In the genomic region with DNA sequence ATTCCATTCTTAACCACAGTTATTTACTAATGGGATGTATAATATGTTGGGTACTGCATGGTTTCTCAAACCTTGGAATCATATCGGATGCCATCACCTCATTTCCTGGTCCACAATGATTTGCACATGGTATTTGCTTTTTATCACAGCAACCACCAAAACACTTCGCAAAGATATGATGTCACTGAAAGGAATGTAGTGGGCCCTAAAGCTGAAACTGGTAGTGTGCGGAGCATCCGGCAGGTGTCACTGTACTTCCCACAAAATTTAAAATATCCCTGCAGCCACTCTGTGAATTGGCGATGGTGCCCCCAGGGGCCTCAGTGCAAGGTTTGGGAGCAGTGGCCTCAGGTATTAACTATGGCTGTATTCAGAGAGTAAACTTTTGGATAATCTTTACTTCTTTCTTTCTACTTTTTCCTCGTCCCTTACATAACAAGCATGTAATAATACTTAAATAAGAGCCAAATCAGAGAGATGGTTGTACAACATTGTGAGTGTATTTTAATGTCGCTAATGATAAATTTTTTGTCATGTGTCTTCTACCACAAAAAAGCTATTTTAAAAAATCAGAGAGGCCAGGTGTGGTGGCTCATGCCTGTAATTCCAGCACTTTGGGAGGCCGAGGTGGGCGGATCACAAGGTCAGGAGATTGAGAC, we compare ENCODE assay signal across 1 cellular context.
TF ChIP-seq lines count a peak whose summit lies in the region.

No MANE protein-coding gene starts in this region.

TF ChIP-seq in HEK293, 187 proteins besides CTCF, POLR2A, EP300 and RAD21 (continued from another document and continues in another):
- TF ChIP-seq, protein P1, sequence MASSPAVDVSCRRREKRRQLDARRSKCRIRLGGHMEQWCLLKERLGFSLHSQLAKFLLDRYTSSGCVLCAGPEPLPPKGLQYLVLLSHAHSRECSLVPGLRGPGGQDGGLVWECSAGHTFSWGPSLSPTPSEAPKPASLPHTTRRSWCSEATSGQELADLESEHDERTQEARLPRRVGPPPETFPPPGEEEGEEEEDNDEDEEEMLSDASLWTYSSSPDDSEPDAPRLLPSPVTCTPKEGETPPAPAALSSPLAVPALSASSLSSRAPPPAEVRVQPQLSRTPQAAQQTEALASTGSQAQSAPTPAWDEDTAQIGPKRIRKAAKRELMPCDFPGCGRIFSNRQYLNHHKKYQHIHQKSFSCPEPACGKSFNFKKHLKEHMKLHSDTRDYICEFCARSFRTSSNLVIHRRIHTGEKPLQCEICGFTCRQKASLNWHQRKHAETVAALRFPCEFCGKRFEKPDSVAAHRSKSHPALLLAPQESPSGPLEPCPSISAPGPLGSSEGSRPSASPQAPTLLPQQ (tag by site-specific recombination; IDR thresholded peaks at IDR 0.05), result 0 out of 2 replicates have a peak, but pooled peaks have one; percentile 38
- TF ChIP-seq ZNF335 (tag by site-specific recombination; conservative IDR thresholded peaks at IDR 0.05) (no peak), SP7 (tag by site-specific recombination; IDR thresholded peaks at IDR 0.05) (0 out of 2 replicates have a peak, but pooled peaks have one; percentile 15), ZBTB7A (tag by site-specific recombination; IDR thresholded peaks at IDR 0.05; ENCODE audit: low read depth) (no peak), ZNF114 (tag by site-specific recombination; IDR thresholded peaks at IDR 0.05) (no peak), ZNF837 (tag by site-specific recombination; IDR thresholded peaks at IDR 0.05) (no peak), ZNF146 (tag by site-specific recombination; IDR thresholded peaks at IDR 0.05) (no peak), ZBTB20 (tag by site-specific recombination; IDR thresholded peaks at IDR 0.05) (no peak), ZNF76 (tag by site-specific recombination; IDR thresholded peaks at IDR 0.05; ENCODE audit: borderline replicate concordance, low read depth) (no peak), ZNF501 (tag by site-specific recombination; IDR thresholded peaks at IDR 0.05) (no peak), ZNF16 (tag by site-specific recombination; IDR thresholded peaks at IDR 0.05; ENCODE audit: low read depth) (no peak), ZNF830 (tag by site-specific recombination; IDR thresholded peaks at IDR 0.05; ENCODE audit: low read depth) (no peak), ZFP69B (tag by site-specific recombination; IDR thresholded peaks at IDR 0.05) (peak; percentile 90), ZNF654 (tag by site-specific recombination; IDR thresholded peaks at IDR 0.05; ENCODE audit: low read depth) (0 out of 2 replicates have a peak, but pooled peaks have one; percentile 31), ZBTB21 (tag by site-specific recombination; IDR thresholded peaks at IDR 0.05) (0 out of 2 replicates have a peak, but pooled peaks have one; percentile 40), TCF7L2 (IDR thresholded peaks at IDR 0.05; ENCODE audit: borderline replicate concordance, low read depth, low read length) (no peak), ZBTB1 (tag by site-specific recombination; IDR thresholded peaks at IDR 0.05) (no peak), ZNF701 (tag by site-specific recombination; IDR thresholded peaks at IDR 0.05) (no peak), ZNF2 (tag by site-specific recombination; IDR thresholded peaks at IDR 0.05) (no peak), ZNF529 (tag by site-specific recombination; IDR thresholded peaks at IDR 0.05; ENCODE audit: insufficient replicate concordance) (no peak), ZNF157 (tag by site-specific recombination; IDR thresholded peaks at IDR 0.05) (no peak), KLF8 (tag by site-specific recombination; IDR thresholded peaks at IDR 0.05) (0 out of 2 replicates have a peak, but pooled peaks have one; percentile 16), ZSCAN30 (tag by site-specific recombination; IDR thresholded peaks at IDR 0.05) (no peak), ZNF626 (tag by site-specific recombination; IDR thresholded peaks at IDR 0.05) (no peak), KLF9 (tag by site-specific recombination; IDR thresholded peaks at IDR 0.05; ENCODE audit: low read depth) (no peak), TRIM28 (IDR thresholded peaks at IDR 0.05; ENCODE audit: borderline replicate concordance, low read length) (no peak), HOXA7 (CRISPR knock-in tag; IDR thresholded peaks at IDR 0.05; ENCODE audit: borderline replicate concordance) (no peak), GLI2 (tag by site-specific recombination; IDR thresholded peaks at IDR 0.05; ENCODE audit: borderline replicate concordance, low read depth) (no peak), ZNF510 (tag by site-specific recombination; IDR thresholded peaks at IDR 0.05; ENCODE audit: insufficient replicate concordance) (no peak), HOXD13 (CRISPR knock-in tag; IDR thresholded peaks at IDR 0.05; ENCODE audit: borderline replicate concordance) (no peak), ZNF416 (tag by site-specific recombination; IDR thresholded peaks at IDR 0.05) (no peak), ZNF324 (tag by site-specific recombination; IDR thresholded peaks at IDR 0.05) (no peak), ZNF10 (tag by site-specific recombination; IDR thresholded peaks at IDR 0.05) (no peak), ZNF776 (tag by site-specific recombination; IDR thresholded peaks at IDR 0.05; ENCODE audit: borderline replicate concordance) (no peak), ZNF629 (tag by site-specific recombination; IDR thresholded peaks at IDR 0.05) (peak; percentile 44; the same call in 1 of the 2 replicates), ZNF473 (tag by site-specific recombination; IDR thresholded peaks at IDR 0.05) (no peak), ZNF600 (tag by site-specific recombination; IDR thresholded peaks at IDR 0.05) (no peak), BCL11B (tag by site-specific recombination; IDR thresholded peaks at IDR 0.05; ENCODE audit: low read depth) (no peak), ZNF596 (tag by site-specific recombination; IDR thresholded peaks at IDR 0.05) (no peak), ZNF530 (tag by site-specific recombination; IDR thresholded peaks at IDR 0.05; ENCODE audit: low read depth) (no peak), ZNF544 (tag by site-specific recombination; IDR thresholded peaks at IDR 0.05) (no peak), FEZF1 (tag by site-specific recombination; IDR thresholded peaks at IDR 0.05) (no peak), ZNF266 (tag by site-specific recombination; IDR thresholded peaks at IDR 0.05; ENCODE audit: low read depth) (no peak), GFI1B (tag by site-specific recombination; IDR thresholded peaks at IDR 0.05) (no peak), ZNF121 (tag by site-specific recombination; IDR thresholded peaks at IDR 0.05) (no peak), ZNF785 (tag by site-specific recombination; IDR thresholded peaks at IDR 0.05) (0 out of 2 replicates have a peak, but pooled peaks have one; percentile 24)
- TF ChIP-seq, protein P2, sequence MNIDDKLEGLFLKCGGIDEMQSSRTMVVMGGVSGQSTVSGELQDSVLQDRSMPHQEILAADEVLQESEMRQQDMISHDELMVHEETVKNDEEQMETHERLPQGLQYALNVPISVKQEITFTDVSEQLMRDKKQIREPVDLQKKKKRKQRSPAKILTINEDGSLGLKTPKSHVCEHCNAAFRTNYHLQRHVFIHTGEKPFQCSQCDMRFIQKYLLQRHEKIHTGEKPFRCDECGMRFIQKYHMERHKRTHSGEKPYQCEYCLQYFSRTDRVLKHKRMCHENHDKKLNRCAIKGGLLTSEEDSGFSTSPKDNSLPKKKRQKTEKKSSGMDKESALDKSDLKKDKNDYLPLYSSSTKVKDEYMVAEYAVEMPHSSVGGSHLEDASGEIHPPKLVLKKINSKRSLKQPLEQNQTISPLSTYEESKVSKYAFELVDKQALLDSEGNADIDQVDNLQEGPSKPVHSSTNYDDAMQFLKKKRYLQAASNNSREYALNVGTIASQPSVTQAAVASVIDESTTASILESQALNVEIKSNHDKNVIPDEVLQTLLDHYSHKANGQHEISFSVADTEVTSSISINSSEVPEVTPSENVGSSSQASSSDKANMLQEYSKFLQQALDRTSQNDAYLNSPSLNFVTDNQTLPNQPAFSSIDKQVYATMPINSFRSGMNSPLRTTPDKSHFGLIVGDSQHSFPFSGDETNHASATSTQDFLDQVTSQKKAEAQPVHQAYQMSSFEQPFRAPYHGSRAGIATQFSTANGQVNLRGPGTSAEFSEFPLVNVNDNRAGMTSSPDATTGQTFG (tag by site-specific recombination; IDR thresholded peaks at IDR 0.05; ENCODE audit: borderline replicate concordance), result no peak
- TF ChIP-seq, protein P3, sequence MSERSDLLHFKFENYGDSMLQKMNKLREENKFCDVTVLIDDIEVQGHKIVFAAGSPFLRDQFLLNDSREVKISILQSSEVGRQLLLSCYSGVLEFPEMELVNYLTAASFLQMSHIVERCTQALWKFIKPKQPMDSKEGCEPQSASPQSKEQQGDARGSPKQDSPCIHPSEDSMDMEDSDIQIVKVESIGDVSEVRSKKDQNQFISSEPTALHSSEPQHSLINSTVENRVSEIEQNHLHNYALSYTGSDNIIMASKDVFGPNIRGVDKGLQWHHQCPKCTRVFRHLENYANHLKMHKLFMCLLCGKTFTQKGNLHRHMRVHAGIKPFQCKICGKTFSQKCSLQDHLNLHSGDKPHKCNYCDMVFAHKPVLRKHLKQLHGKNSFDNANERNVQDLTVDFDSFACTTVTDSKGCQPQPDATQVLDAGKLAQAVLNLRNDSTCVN (tag by site-specific recombination; optimal IDR thresholded peaks at IDR 0.05), result no peak
- TF ChIP-seq, protein P4, sequence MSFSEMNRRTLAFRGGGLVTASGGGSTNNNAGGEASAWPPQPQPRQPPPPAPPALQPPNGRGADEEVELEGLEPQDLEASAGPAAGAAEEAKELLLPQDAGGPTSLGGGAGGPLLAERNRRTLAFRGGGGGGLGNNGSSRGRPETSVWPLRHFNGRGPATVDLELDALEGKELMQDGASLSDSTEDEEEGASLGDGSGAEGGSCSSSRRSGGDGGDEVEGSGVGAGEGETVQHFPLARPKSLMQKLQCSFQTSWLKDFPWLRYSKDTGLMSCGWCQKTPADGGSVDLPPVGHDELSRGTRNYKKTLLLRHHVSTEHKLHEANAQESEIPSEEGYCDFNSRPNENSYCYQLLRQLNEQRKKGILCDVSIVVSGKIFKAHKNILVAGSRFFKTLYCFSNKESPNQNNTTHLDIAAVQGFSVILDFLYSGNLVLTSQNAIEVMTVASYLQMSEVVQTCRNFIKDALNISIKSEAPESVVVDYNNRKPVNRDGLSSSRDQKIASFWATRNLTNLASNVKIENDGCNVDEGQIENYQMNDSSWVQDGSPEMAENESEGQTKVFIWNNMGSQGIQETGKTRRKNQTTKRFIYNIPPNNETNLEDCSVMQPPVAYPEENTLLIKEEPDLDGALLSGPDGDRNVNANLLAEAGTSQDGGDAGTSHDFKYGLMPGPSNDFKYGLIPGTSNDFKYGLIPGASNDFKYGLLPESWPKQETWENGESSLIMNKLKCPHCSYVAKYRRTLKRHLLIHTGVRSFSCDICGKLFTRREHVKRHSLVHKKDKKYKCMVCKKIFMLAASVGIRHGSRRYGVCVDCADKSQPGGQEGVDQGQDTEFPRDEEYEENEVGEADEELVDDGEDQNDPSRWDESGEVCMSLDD (tag by site-specific recombination; IDR thresholded peaks at IDR 0.05), result no peak
- TF ChIP-seq, protein P5, sequence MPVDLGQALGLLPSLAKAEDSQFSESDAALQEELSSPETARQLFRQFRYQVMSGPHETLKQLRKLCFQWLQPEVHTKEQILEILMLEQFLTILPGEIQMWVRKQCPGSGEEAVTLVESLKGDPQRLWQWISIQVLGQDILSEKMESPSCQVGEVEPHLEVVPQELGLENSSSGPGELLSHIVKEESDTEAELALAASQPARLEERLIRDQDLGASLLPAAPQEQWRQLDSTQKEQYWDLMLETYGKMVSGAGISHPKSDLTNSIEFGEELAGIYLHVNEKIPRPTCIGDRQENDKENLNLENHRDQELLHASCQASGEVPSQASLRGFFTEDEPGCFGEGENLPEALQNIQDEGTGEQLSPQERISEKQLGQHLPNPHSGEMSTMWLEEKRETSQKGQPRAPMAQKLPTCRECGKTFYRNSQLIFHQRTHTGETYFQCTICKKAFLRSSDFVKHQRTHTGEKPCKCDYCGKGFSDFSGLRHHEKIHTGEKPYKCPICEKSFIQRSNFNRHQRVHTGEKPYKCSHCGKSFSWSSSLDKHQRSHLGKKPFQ (tag by site-specific recombination; IDR thresholded peaks at IDR 0.05), result no peak
- TF ChIP-seq, protein P6, sequence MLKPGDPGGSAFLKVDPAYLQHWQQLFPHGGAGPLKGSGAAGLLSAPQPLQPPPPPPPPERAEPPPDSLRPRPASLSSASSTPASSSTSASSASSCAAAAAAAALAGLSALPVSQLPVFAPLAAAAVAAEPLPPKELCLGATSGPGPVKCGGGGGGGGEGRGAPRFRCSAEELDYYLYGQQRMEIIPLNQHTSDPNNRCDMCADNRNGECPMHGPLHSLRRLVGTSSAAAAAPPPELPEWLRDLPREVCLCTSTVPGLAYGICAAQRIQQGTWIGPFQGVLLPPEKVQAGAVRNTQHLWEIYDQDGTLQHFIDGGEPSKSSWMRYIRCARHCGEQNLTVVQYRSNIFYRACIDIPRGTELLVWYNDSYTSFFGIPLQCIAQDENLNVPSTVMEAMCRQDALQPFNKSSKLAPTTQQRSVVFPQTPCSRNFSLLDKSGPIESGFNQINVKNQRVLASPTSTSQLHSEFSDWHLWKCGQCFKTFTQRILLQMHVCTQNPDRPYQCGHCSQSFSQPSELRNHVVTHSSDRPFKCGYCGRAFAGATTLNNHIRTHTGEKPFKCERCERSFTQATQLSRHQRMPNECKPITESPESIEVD (tag by site-specific recombination; IDR thresholded peaks at IDR 0.05), result no peak
- TF ChIP-seq, protein P7, sequence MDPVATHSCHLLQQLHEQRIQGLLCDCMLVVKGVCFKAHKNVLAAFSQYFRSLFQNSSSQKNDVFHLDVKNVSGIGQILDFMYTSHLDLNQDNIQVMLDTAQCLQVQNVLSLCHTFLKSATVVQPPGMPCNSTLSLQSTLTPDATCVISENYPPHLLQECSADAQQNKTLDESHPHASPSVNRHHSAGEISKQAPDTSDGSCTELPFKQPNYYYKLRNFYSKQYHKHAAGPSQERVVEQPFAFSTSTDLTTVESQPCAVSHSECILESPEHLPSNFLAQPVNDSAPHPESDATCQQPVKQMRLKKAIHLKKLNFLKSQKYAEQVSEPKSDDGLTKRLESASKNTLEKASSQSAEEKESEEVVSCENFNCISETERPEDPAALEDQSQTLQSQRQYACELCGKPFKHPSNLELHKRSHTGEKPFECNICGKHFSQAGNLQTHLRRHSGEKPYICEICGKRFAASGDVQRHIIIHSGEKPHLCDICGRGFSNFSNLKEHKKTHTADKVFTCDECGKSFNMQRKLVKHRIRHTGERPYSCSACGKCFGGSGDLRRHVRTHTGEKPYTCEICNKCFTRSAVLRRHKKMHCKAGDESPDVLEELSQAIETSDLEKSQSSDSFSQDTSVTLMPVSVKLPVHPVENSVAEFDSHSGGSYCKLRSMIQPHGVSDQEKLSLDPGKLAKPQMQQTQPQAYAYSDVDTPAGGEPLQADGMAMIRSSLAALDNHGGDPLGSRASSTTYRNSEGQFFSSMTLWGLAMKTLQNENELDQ (tag by site-specific recombination; IDR thresholded peaks at IDR 0.05; ENCODE audit: low read depth), result no peak
- TF ChIP-seq, protein P8, sequence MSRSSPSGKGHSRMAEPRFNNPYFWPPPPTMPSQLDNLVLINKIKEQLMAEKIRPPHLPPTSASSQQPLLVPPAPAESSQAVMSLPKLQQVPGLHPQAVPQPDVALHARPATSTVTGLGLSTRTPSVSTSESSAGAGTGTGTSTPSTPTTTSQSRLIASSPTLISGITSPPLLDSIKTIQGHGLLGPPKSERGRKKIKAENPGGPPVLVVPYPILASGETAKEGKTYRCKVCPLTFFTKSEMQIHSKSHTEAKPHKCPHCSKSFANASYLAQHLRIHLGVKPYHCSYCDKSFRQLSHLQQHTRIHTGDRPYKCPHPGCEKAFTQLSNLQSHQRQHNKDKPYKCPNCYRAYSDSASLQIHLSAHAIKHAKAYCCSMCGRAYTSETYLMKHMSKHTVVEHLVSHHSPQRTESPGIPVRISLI (tag by site-specific recombination; IDR thresholded peaks at IDR 0.05), result no peak
